In the genomic region with DNA sequence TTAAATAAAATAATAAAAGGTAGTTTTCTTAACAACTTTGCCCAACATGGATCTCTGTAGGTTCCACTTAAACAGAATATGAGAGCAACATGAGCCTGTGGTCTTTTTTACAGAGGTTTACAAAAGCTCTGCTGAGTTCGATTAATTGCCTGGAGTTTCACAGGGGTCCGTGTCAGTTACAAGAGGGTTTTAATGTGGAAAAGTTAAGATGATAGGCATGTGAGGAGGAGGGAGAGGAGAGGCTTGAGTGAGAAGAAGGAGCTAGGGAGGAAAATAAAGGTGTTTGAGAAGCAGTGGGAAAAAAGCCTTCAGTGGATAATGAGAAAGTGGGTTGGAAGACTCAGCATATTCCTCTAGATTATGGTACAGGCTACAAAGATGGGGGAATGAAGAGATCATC, we compare ENCODE assay signal across 1 cellular context.
A peak's percentile ranks its signal among the peaks of the same experiment; 100 is the strongest.
TF ChIP-seq lines count a peak whose summit lies in the region.

No MANE protein-coding gene starts in this region.

TF ChIP-seq in K562, 482 proteins besides CTCF, POLR2A, EP300 and RAD21 (continued from another document):
- TF ChIP-seq ZNF316 (IDR thresholded peaks at IDR 0.05) (peak; percentile 11; the same call in 1 of the 2 replicates), ZBTB1 (CRISPR knock-in tag; IDR thresholded peaks at IDR 0.05; ENCODE audit: borderline replicate concordance, low read depth) (no peak)
